ENCODE assay signal across 14 cellular contexts in genomic region chr3:123104550-123104949, GRCh38. TPM values are rescaled to one million over a fixed set of nuclear protein-coding genes. Genes with fewer than 3 reads are reported as not detected.
DNase-seq lines count a peak whose midpoint lies in the region; ATAC-seq and TF ChIP-seq lines count a peak whose summit lies in the region.
"Had no signal": no experiment of that assay in that cellular context is flagged by ENCODE, and none has a peak within 500 bp of the region (broad histone marks: within the 10 kb centered on the region; RNA-seq: fewer than 3 reads in every experiment).

No MANE protein-coding gene starts in this region.

- no peak overlapping the region for H3K4me3 Mint-ChIP-seq in activated CD4-positive, alpha-beta T cell treated with anti-CD3 and anti-CD28 coated beads for 36 hours
- H3K4me3 Mint-ChIP-seq: activated CD4-positive, alpha-beta T cell treated with anti-CD3 and anti-CD28 coated beads, Interleukin-2, amount 10 ng/mL, durations not matched to agents 24 days and 14 days; activated naive CD8-positive, alpha-beta T cell had no signal

- H4K20me1 ChIP-seq in BLaER1 (peaks cover 33% of the 10 kb centered on the region), osteoblast (ENCODE audit: insufficient read depth, low read length) (peaks cover 23% of the 10 kb centered on the region)

- H3K27me3 ChIP-seq in BLaER1: peaks cover 20% of the 10 kb centered on the region
- H3K27me3 ChIP-seq in osteoblast (ENCODE audit: insufficient read depth, low read length): no peaks in the 10 kb centered on the region
- H3K27me3 ChIP-seq in colonic mucosa: no peaks in the 10 kb centered on the region
- H3K27me3 ChIP-seq: right lobe of liver had no signal

- POLR2A ChIA-PET in activated CD4-positive, alpha-beta T cell treated with anti-CD3 and anti-CD28 coated beads for 36 hours (lab: Charles Lee): no interaction called here

- no peaks in the 10 kb centered on the region for H3K4me1 Mint-ChIP-seq in activated CD4-positive, alpha-beta T cell treated with anti-CD3 and anti-CD28 coated beads for 36 hours
- H3K4me1 Mint-ChIP-seq: activated CD4-positive, alpha-beta T cell treated with anti-CD3 and anti-CD28 coated beads, Interleukin-2, amount 10 ng/mL, durations not matched to agents 24 days and 14 days had no signal

- H3K27ac ChIP-seq in BLaER1 (no peak overlapping the region), osteoblast (ENCODE audit: low read depth, low read length) (peak overlapping the region; percentile 46), colonic mucosa (no peak overlapping the region)

- intact Hi-C loops in activated CD4-positive, alpha-beta T cell treated with anti-CD3 and anti-CD28 coated beads for 36 hours (cut with DNase I, micrococcal nuclease): no loop called here
- intact Hi-C loops in colonic mucosa (cut with DNase I): no loop called here

- H3K4me1 ChIP-seq in BLaER1: peaks cover 42% of the 10 kb centered on the region
- H3K4me1 ChIP-seq in osteoblast (ENCODE audit: insufficient read depth, low read length): peaks cover 11% of the 10 kb centered on the region
- no peaks in the 10 kb centered on the region for H3K4me1 ChIP-seq in colonic mucosa

- peaks cover 33% of the 10 kb centered on the region for H3K36me3 Mint-ChIP-seq in activated CD4-positive, alpha-beta T cell treated with anti-CD3 and anti-CD28 coated beads for 36 hours (ENCODE audit: low read depth)

- ATAC-seq in activated CD4-positive, alpha-beta T cell treated with anti-CD3 and anti-CD28 coated beads for 36 hours: no peak

- H3K4me3 ChIP-seq in BLaER1: no peak overlapping the region
- no peak overlapping the region for H3K4me3 ChIP-seq in choroid plexus epithelial cell (ENCODE audit: low read depth, low read length)
- H3K4me3 ChIP-seq in osteoblast (ENCODE audit: insufficient read depth, low read length): no peak overlapping the region
- H3K4me3 ChIP-seq in colonic mucosa: no peak overlapping the region
- H3K4me3 ChIP-seq: right lobe of liver had no signal

- peak; percentile 86 for DNase-seq in HT1080 (ENCODE audit: low read depth)
- DNase-seq in choroid plexus epithelial cell (ENCODE audit: low read depth): peak; percentile 80
- DNase-seq in osteoblast (ENCODE audit: insufficient read length, low spot score, missing footprints): peak; percentile 95
- DNase-seq in activated CD4-positive, alpha-beta T cell treated with anti-CD3 and anti-CD28 coated beads for 36 hours: no peak
- no peak for DNase-seq in inferior parietal cortex (ENCODE audit: extremely low spot score)
- DNase-seq in NCI-H187 treated with DMSO at 0.1 percent for 48 hours (lab: John Stamatoyannopoulos, UW): no peak
- no peak for DNase-seq in colonic mucosa
- DNase-seq: activated CD4-positive, alpha-beta T cell treated with anti-CD3 and anti-CD28 coated beads, Interleukin-2, amount 10 ng/mL, durations not matched to agents 24 days and 14 days; DMS79 treated with DMSO at 0.1 percent for 48 hours; NCI-H1694 treated with DMSO at 0.1 percent for 48 hours; stimulated activated CD8-positive, alpha-beta memory T cell treated with anti-CD3 and anti-CD28 coated beads, Interleukin-4, amount 100 ng/mL, for 48 hours had no signal

- CTCF ChIA-PET in activated CD4-positive, alpha-beta T cell treated with anti-CD3 and anti-CD28 coated beads for 36 hours (lab: Charles Lee): no interaction called here

- H3K9me3 Mint-ChIP-seq in activated CD4-positive, alpha-beta T cell treated with anti-CD3 and anti-CD28 coated beads for 36 hours (ENCODE audit: low read depth): no peaks in the 10 kb centered on the region
- H3K9me3 Mint-ChIP-seq: activated CD4-positive, alpha-beta T cell treated with anti-CD3 and anti-CD28 coated beads, Interleukin-2, amount 10 ng/mL, durations not matched to agents 24 days and 14 days had no signal

- TF ChIP-seq CTCF in choroid plexus epithelial cell (conservative IDR thresholded peaks at IDR 0.05; ENCODE audit: low read depth, low read length) (no peak), osteoblast (IDR thresholded peaks at IDR 0.05; ENCODE audit: extremely low read depth, low read depth, low read length) (no peak), colonic mucosa (IDR thresholded peaks at IDR 0.05) (no peak)

- H3K27ac Mint-ChIP-seq in activated CD4-positive, alpha-beta T cell treated with anti-CD3 and anti-CD28 coated beads for 36 hours: no peak overlapping the region
- H3K27ac Mint-ChIP-seq: activated CD4-positive, alpha-beta T cell treated with anti-CD3 and anti-CD28 coated beads, Interleukin-2, amount 10 ng/mL, durations not matched to agents 24 days and 14 days; activated naive CD8-positive, alpha-beta T cell had no signal

- H3K9ac ChIP-seq in BLaER1: no peak overlapping the region
- no peak overlapping the region for H3K9ac ChIP-seq in colonic mucosa (ENCODE audit: low read depth in 2 of 2, low read length in 2 of 2)

- H3K79me2 ChIP-seq in osteoblast (ENCODE audit: insufficient read depth, low read length): peaks cover 10% of the 10 kb centered on the region

- no peaks in the 10 kb centered on the region for H3K9me3 ChIP-seq in BLaER1
- no peaks in the 10 kb centered on the region for H3K9me3 ChIP-seq in osteoblast (ENCODE audit: low read depth, low read length)
- no peaks in the 10 kb centered on the region for H3K9me3 ChIP-seq in colonic mucosa
- H3K9me3 ChIP-seq: right lobe of liver had no signal

- H3K4me2 ChIP-seq in BLaER1 (peak overlapping the region; percentile 61; the same call in 1 of the 2 replicates), osteoblast (ENCODE audit: insufficient read depth, low read length) (no peak overlapping the region)

- H2AFZ ChIP-seq in osteoblast (ENCODE audit: low read length): no peak overlapping the region

- H3K27me3 Mint-ChIP-seq in activated CD4-positive, alpha-beta T cell treated with anti-CD3 and anti-CD28 coated beads for 36 hours: no peaks in the 10 kb centered on the region
- H3K27me3 Mint-ChIP-seq: activated CD4-positive, alpha-beta T cell treated with anti-CD3 and anti-CD28 coated beads, Interleukin-2, amount 10 ng/mL, durations not matched to agents 24 days and 14 days; activated naive CD8-positive, alpha-beta T cell had no signal

- peaks cover 5% of the 10 kb centered on the region; the same call in 1 of the 2 replicates for H3K36me3 ChIP-seq in BLaER1
- peaks cover 69% of the 10 kb centered on the region for H3K36me3 ChIP-seq in osteoblast (ENCODE audit: insufficient read depth, low read length)
- no peaks in the 10 kb centered on the region for H3K36me3 ChIP-seq in colonic mucosa

RNA-seq across cellular contexts. Expression of gene PDIA5, which starts 37.7 kb away (rescaled TPM):
- total RNA-seq in HT1080 (2014; rRNA removed; shearing (Covaris generic)): 40.5 and 47.5 TPM in 2 replicates
- polyA plus RNA-seq in HT1080 (2015; cell fraction: cytosol; rRNA removed): 48.0 and 54.8 TPM in 2 replicates
- 72.3 and 85.1 TPM in 2 replicates for polyA plus RNA-seq in HT1080 (2015; cell fraction: nucleus; rRNA removed)
- total RNA-seq in osteoblast (54.3 and 54.5 TPM in 2 replicates), colonic mucosa (10 to 100 TPM; 36.5 to 40.1 TPM)
- total RNA-seq in activated CD4-positive, alpha-beta T cell treated with anti-CD3 and anti-CD28 coated beads for 36 hours: 10 to 100 TPM; 19.5 to 20.7 TPM

Comparison
In these comparisons a context has a peak if more than half of its experiments do, and no peak if none do; other contexts are left out.
1. DNase-seq: peak in HT1080 (single experiment), choroid plexus epithelial cell (single experiment) and osteoblast (single experiment); none in activated CD4-positive, alpha-beta T cell treated with anti-CD3 and anti-CD28 coated beads for 36 hours (single experiment), inferior parietal cortex (single experiment), NCI-H187 treated with DMSO at 0.1 percent for 48 hours (single experiment) and colonic mucosa (single experiment).